Comparison of ENCODE assay signal across 8 cellular contexts in the genomic region with DNA sequence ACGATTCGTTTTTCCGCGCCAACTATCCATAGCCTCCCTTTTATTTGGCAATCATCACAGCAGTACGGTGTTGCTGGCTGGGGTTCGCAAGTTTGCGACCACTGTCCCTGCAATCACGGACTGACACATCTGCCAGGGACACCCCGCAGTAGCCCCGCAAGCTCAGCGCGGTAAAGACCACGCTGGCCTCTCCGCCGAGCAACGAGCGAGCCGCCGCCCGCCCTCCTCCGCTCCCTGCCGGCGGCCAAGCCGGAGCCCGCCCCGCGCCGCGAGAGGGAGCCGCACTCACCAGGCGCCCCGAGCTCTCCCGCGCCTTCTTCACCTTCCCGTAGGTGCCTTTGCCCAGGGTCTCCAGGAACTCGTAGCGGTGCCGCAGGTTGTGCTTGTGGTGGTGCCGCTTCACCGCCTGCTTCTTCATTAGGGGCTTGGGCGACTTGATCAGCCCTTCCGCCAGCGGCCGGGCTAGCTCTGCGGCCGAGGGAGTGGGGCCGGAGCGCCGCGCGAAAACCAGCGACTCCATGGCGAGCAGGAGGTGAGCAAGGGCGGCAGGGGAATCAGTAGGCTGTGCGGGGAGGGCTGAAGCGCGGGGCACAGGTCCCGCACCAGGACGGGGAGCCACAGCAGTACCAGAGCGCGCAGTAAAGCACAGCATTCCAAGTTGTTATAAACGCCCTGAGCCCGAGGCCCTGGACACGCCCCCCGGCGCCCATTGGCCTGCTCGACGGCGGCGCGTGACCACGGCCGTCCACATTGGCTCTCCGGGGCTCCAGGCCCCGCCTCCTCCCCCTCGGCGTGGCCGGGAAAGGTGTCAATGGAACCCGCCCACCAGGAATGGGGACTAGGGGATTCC. TPM values are rescaled to one million over a fixed set of nuclear protein-coding genes. Genes with fewer than 3 reads are reported as not detected.
DNase-seq lines count a peak whose midpoint lies in the region; ATAC-seq and TF ChIP-seq lines count a peak whose summit lies in the region.

A gene (minus strand): TSS at position 637 of the 850 bp plus-strand sequence. CDS start 117 bp downstream, at position 520.

- no peaks in the 10 kb centered on the region for H3K27me3 ChIP-seq in Loucy (ENCODE audit: insufficient read depth, low read length, poor library complexity, severe bottlenecking)
- H3K27me3 ChIP-seq in gastroesophageal sphincter = peaks cover 9% of the 10 kb centered on the region
- H3K27me3 ChIP-seq in neural progenitor cell = no peaks in the 10 kb centered on the region
- H3K27me3 ChIP-seq in stomach = peaks cover 0 to 7% (median 0%) of the 10 kb centered on the region in 3 donors

- H3K9me3 ChIP-seq in Loucy (ENCODE audit: insufficient read depth, low read depth, low read length) = no peaks in the 10 kb centered on the region
- H3K9me3 ChIP-seq in gastroesophageal sphincter = no peaks in the 10 kb centered on the region
- H3K9me3 ChIP-seq in neural progenitor cell (ENCODE audit: low read depth) = no peaks in the 10 kb centered on the region
- no peaks in the 10 kb centered on the region for H3K9me3 ChIP-seq in stomach

- ATAC-seq in gastroesophageal sphincter (peak; percentile 91), GM21423 (IDR thresholded peaks at IDR 0.05; ENCODE audit: unreplicated experiment) (no peak)

- TF ChIP-seq POLR2A in gastroesophageal sphincter (IDR thresholded peaks at IDR 0.05) = peak in 1 of 2 donors; percentile 42
- TF ChIP-seq POLR2A in stomach (IDR thresholded peaks at IDR 0.05) = peak in 1 of 4 donors; percentile 53

- H3K36me3 Mint-ChIP-seq in activated naive CD4-positive, alpha-beta T cell treated with anti-CD3 and anti-CD28 coated beads, Interleukin-2, amount 10 ng/mL, durations not matched to agents 7 days and 5 days = peaks cover 31% of the 10 kb centered on the region
- H3K36me3 Mint-ChIP-seq in neural progenitor cell = peaks cover 29% of the 10 kb centered on the region

- H2AFZ ChIP-seq in Loucy (ENCODE audit: low read length) = peak within 1 kb of the TSS; percentile 92
- no peak within 1 kb of the TSS for H2AFZ ChIP-seq in neural progenitor cell (replicated peaks)

- H3K79me2 ChIP-seq in Loucy (ENCODE audit: insufficient read depth, low read length) (no peaks in the 10 kb centered on the region), neural progenitor cell (ENCODE audit: low read depth) (peaks cover 60% of the 10 kb centered on the region)

- H3K4me1 ChIP-seq in Loucy (ENCODE audit: insufficient read depth, low read length, poor library complexity, severe bottlenecking) = peaks cover 9% of the 10 kb centered on the region
- H3K4me1 ChIP-seq in gastroesophageal sphincter = peaks cover 0 to 62% (median 5%) of the 10 kb centered on the region in 3 donors
- peaks cover 48% of the 10 kb centered on the region for H3K4me1 ChIP-seq in neural progenitor cell
- H3K4me1 ChIP-seq in stomach = peaks cover 49 to 61% (median 53%) of the 10 kb centered on the region in 4 donors

- peak within 1 kb of the TSS; percentile 90 for H3K4me3 Mint-ChIP-seq in activated naive CD4-positive, alpha-beta T cell treated with anti-CD3 and anti-CD28 coated beads, Interleukin-2, amount 10 ng/mL, durations not matched to agents 7 days and 5 days
- H3K4me3 Mint-ChIP-seq in neural progenitor cell = peak within 1 kb of the TSS; percentile 99

- H4K20me1 ChIP-seq in Loucy (ENCODE audit: insufficient read depth, low read length, poor library complexity, severe bottlenecking) (no peaks in the 10 kb centered on the region), neural progenitor cell (ENCODE audit: low read depth) (peaks cover 52% of the 10 kb centered on the region)

- 0 to 2% methylated on average over 7 to 21 of the region's 79 CpGs for WGBS in gastroesophageal sphincter (ENCODE audit: low coverage in 1 of 2), 2 donors
- WGBS in stomach, 5 donors = 1 to 2% (median 1%) methylated on average over 16 to 79 of the region's 79 CpGs

- H3K9me3 Mint-ChIP-seq in activated naive CD4-positive, alpha-beta T cell treated with anti-CD3 and anti-CD28 coated beads, Interleukin-2, amount 10 ng/mL, durations not matched to agents 7 days and 5 days = no peaks in the 10 kb centered on the region
- peaks cover 2% of the 10 kb centered on the region for H3K9me3 Mint-ChIP-seq in neural progenitor cell

- H3K9ac ChIP-seq in Loucy (ENCODE audit: low read depth, low read length, poor library complexity, severe bottlenecking) (peak within 1 kb of the TSS; percentile 67), neural progenitor cell (peak within 1 kb of the TSS; percentile 73)

- in situ Hi-C loops in G401 (cut with HindIII; ENCODE audit: low sequenced_read_pairs) = no loop called here
- in situ Hi-C loops in SK-MEL-5 (cut with HindIII; ENCODE audit: low pct_unique_long_range_greater_than_20kb, low sequenced_read_pairs) = no loop called here

- no peak for TF ChIP-seq EP300 in gastroesophageal sphincter (IDR thresholded peaks at IDR 0.05)
- no peak for TF ChIP-seq EP300 in stomach (IDR thresholded peaks at IDR 0.05)

- peak within 1 kb of the TSS; percentile 87 for H3K27ac Mint-ChIP-seq in activated naive CD4-positive, alpha-beta T cell treated with anti-CD3 and anti-CD28 coated beads, Interleukin-2, amount 10 ng/mL, durations not matched to agents 7 days and 5 days
- peak within 1 kb of the TSS; percentile 99 for H3K27ac Mint-ChIP-seq in neural progenitor cell

- CTCF ChIA-PET in activated naive CD4-positive, alpha-beta T cell treated with anti-CD3 and anti-CD28 coated beads, Interleukin-2, amount 10 ng/mL, durations not matched to agents 7 days and 5 days (lab: Charles Lee) = interaction anchor here (0.8 to 29.1 kb wide), 6 partner anchors 10 to 44 kb away, joined by 3 to 1108 read pairs (median 4); no protein-coding TSS in a partner anchor

- TF ChIP-seq CTCF in Loucy (conservative IDR thresholded peaks at IDR 0.05; ENCODE audit: low read length) (peak; percentile 37), gastroesophageal sphincter (IDR thresholded peaks at IDR 0.05) (peak in 3 of 4 experiments; percentile 26 to 53 (median 46)), neural progenitor cell (IDR thresholded peaks at IDR 0.05) (peak; percentile 29), stomach (IDR thresholded peaks at IDR 0.05) (peak in 2 of 7 experiments; percentile 8 to 35)

- peak within 1 kb of the TSS in 3 of 4 donors; percentile 61 to 79 (median 69) for H3K27ac ChIP-seq in gastroesophageal sphincter
- H3K27ac ChIP-seq in neural progenitor cell = peak within 1 kb of the TSS; percentile 66
- H3K27ac ChIP-seq in stomach = peak within 1 kb of the TSS; percentile 82 to 93 (median 87)

- peaks cover 26% of the 10 kb centered on the region for H3K27me3 Mint-ChIP-seq in activated naive CD4-positive, alpha-beta T cell treated with anti-CD3 and anti-CD28 coated beads, Interleukin-2, amount 10 ng/mL, durations not matched to agents 7 days and 5 days
- peaks cover 5% of the 10 kb centered on the region for H3K27me3 Mint-ChIP-seq in neural progenitor cell (ENCODE audit: insufficient read depth, low read depth)

- H3K4me2 ChIP-seq in Loucy (ENCODE audit: low read depth, low read length, poor library complexity, severe bottlenecking) = peak within 1 kb of the TSS; percentile 85
- peak within 1 kb of the TSS; percentile 99 for H3K4me2 ChIP-seq in neural progenitor cell

- H3F3A ChIP-seq in Loucy (ENCODE audit: low read depth) = no peaks in the 10 kb centered on the region
- H3F3A ChIP-seq in neural progenitor cell (ENCODE audit: low read depth) = peaks cover 65% of the 10 kb centered on the region

- H3K9me2 ChIP-seq in Loucy (replicated peaks; ENCODE audit: low read depth, low read length) = no peaks in the 10 kb centered on the region

- DNase-seq in G401 (ENCODE audit: low spot score) = peak; percentile 95
- peak; percentile 88 for DNase-seq in SK-MEL-5 (ENCODE audit: low read depth, low spot score)
- DNase-seq in activated naive CD4-positive, alpha-beta T cell treated with anti-CD3 and anti-CD28 coated beads, Interleukin-2, amount 10 ng/mL, durations not matched to agents 7 days and 5 days = peak; percentile 88
- peak; percentile 99 for DNase-seq in neural progenitor cell (ENCODE audit: low spot score)
- DNase-seq in stomach = peak; percentile 95

- no peaks in the 10 kb centered on the region for H3K36me3 ChIP-seq in Loucy (ENCODE audit: insufficient read depth, low read length)
- no peaks in the 10 kb centered on the region for H3K36me3 ChIP-seq in gastroesophageal sphincter
- H3K36me3 ChIP-seq in neural progenitor cell = no peaks in the 10 kb centered on the region
- no peaks in the 10 kb centered on the region for H3K36me3 ChIP-seq in stomach

- peak within 1 kb of the TSS; percentile 83 for H3K4me3 ChIP-seq in Loucy (ENCODE audit: low read length, poor library complexity, severe bottlenecking)
- H3K4me3 ChIP-seq in gastroesophageal sphincter = peak within 1 kb of the TSS; percentile 66 to 78
- H3K4me3 ChIP-seq in neural progenitor cell = peak within 1 kb of the TSS; percentile 86
- peak within 1 kb of the TSS; percentile 62 to 75 (median 72) for H3K4me3 ChIP-seq in stomach

- intact Hi-C loops in stomach (cut with DNase I; ENCODE audit: low total_unique reads) = loop anchor here (2.0 kb wide), 1 partner anchor 45 kb away; no protein-coding TSS in a partner anchor

- H3K4me1 Mint-ChIP-seq in activated naive CD4-positive, alpha-beta T cell treated with anti-CD3 and anti-CD28 coated beads, Interleukin-2, amount 10 ng/mL, durations not matched to agents 7 days and 5 days = peaks cover 65% of the 10 kb centered on the region
- peaks cover 68% of the 10 kb centered on the region for H3K4me1 Mint-ChIP-seq in neural progenitor cell

RNA-seq across cellular contexts. Expression of the gene that starts here (rescaled TPM):
- 6.3 and 8.3 TPM in 2 replicates for total RNA-seq in G401 (2014; rRNA removed; shearing (Covaris generic))
- 0.13 and 0.55 TPM in 2 replicates for total RNA-seq in SK-MEL-5 (2014; rRNA removed; shearing (Covaris generic))
- 0.61 and 1.1 TPM in 2 replicates for polyA plus RNA-seq in SK-MEL-5 (2015; cell fraction: cytosol; rRNA removed)
- polyA plus RNA-seq in SK-MEL-5 (2015; cell fraction: nucleus; rRNA removed) = 0.54 TPM in 1 of 2 replicates, not detected in the other
- total RNA-seq in gastroesophageal sphincter (1 to 10 TPM in 1 of 4 donors, under 1 TPM in 3; 0.67 to 1.1 (median 0.83) TPM), neural progenitor cell (ENCODE audit: low replicate concordance) (29.4 and 56.2 TPM in 2 replicates), stomach (10 to 100 TPM in 1 of 5 donors, 1 to 10 TPM in 3, under 1 TPM in 1; 0.58 to 16.5 (median 3.1) TPM)
- polyA plus RNA-seq in stomach = 1 to 10 TPM; 1.2 to 2.7 (median 1.3) TPM
